In the genomic region with DNA sequence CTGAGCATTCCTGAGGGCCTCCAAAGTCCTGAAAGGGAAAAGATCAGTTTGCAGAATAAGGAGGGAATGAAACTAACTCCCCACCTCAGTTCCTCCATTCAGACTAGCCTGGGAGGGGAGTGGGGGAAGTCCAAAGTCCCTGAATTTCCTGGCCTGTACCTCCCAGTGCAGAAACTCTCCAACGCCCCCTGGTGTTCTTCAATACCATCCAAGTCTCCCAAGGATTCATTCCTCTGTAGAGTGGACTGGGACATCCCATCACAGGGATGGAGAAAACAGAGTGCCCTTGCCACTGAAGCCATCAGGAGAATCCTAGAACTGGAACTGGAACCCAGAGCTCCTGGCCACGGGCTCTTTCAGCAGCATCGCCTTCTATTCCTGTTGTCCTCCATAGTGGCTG, we compare ENCODE assay signal across 8 cellular contexts. TPM values are rescaled to one million over a fixed set of nuclear protein-coding genes. Genes with fewer than 3 reads are reported as not detected.
A peak's percentile ranks its signal among the peaks of the same experiment; 100 is the strongest.
DNase-seq lines count a peak whose midpoint lies in the region; TF ChIP-seq lines count a peak whose summit lies in the region.

No MANE protein-coding gene starts in this region.

- DNase-seq in SKM-1 treated with dmso at 0.1 percent for 144 hours (lab: John Stamatoyannopoulos, UW; ENCODE audit: unreplicated experiment): peak; percentile 50
- no peak for DNase-seq in SKM-1 (lab: John Stamatoyannopoulos, UW; ENCODE audit: unreplicated experiment)
- DNase-seq in NCI-H2227 treated with DMSO at 0.1 percent for 48 hours (lab: John Stamatoyannopoulos, UW): peak; percentile 7
- no peak for DNase-seq in coronary artery (ENCODE audit: low spot score)
- peak; percentile 71 to 80 for DNase-seq in lung microvascular endothelial cell (ENCODE audit: low read depth in 2 of 2)
- DNase-seq in NK-92 treated with Interleukin-12 subunit alpha and Interleukin-12 subunit beta, amount 100 ng/mL, for 24 hours (lab: John Stamatoyannopoulos, UW): no peak
- no peak for DNase-seq in activated T-cell treated with anti-CD3 and anti-CD28 coated beads for 4 hours
- no peak for DNase-seq in activated CD4-positive, CD25-positive, alpha-beta regulatory T cell (lab: John Stamatoyannopoulos, UW)

- H3K4me3 ChIP-seq in coronary artery: no peak overlapping the region

- peak overlapping the region in 1 of 2 donors; percentile 10 for H3K27ac ChIP-seq in coronary artery

- peak; percentile 67 for TF ChIP-seq CTCF in coronary artery (IDR thresholded peaks at IDR 0.05)

RNA-seq across cellular contexts. Expression of a gene that starts 1.6 kb away (rescaled TPM):
- 1.2 and 7.4 TPM in 2 replicates for total RNA-seq in lung microvascular endothelial cell

Comparison
In these comparisons a context has a peak if more than half of its experiments do, and no peak if none do; other contexts are left out.
1. DNase-seq: peak in SKM-1 treated with dmso at 0.1 percent for 144 hours (single experiment), NCI-H2227 treated with DMSO at 0.1 percent for 48 hours (single experiment) and lung microvascular endothelial cell (2 of 2); none in SKM-1 (single experiment), coronary artery (single experiment), NK-92 treated with Interleukin-12 subunit alpha and Interleukin-12 subunit beta, amount 100 ng/mL, for 24 hours (single experiment), activated T-cell treated with anti-CD3 and anti-CD28 coated beads for 4 hours (single experiment) and activated CD4-positive, CD25-positive, alpha-beta regulatory T cell (0 of 4).